9 cellular contexts compared by ENCODE assay signal in the genomic region with DNA sequence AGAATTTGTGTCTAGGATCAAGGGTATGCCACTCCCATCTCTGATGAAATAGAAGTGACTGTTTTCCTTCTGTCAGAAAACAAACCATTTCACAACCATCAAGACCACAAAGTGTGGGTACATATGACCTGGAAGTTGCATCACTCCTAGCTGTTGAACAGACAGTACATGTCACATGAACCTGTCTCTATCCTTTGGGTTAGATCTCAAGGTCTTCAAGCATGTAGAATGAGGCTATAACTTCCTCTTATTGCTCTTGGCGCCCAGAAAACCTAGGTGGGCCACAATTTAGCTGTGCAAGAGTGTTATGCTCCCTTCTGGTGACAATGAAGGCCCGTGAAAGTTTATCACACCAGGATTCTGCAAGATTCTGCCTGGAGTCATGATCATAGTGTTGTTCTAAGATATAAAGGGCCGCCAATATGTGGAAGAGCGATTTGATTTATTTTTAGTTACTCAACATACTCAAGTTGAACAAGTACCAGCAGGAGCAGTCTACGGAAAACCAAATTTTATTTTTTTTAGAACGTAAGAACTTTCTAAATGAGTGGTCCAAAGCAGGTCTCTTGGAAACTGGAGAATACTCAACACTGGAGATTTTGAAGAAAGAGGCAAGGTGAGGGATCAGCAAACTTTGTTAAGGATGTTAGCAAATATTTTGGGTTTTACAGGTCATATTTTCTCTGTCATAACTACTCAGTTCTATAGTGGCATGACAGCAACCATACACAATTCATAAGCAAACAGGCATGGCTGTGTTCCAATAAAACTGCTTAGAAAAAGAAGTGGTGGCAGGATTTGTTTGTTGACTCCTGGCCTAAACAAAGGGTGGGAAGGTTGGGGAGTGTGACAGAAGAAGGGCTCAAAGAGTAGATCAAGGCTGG.
DNase-seq lines count a peak whose midpoint lies in the region; ATAC-seq and TF ChIP-seq lines count a peak whose summit lies in the region.
"Had no signal": no experiment of that assay in that cellular context is flagged by ENCODE, and none has a peak within 500 bp of the region (broad histone marks: within the 10 kb centered on the region; RNA-seq: fewer than 3 reads in every experiment).

No MANE protein-coding gene starts in this region.

- TF ChIP-seq POLR2A in adrenal gland (IDR thresholded peaks at IDR 0.05), result no peak

- no peaks in the 10 kb centered on the region for H3K36me3 Mint-ChIP-seq in CD4-positive, alpha-beta T cell (ENCODE audit: low read depth)

- peaks cover 26% of the 10 kb centered on the region for H3K4me1 Mint-ChIP-seq in CD4-positive, alpha-beta T cell (ENCODE audit: low read depth)

- CTCF ChIA-PET in CD4-positive, alpha-beta T cell (lab: Charles Lee), result interaction anchor here (1.5 kb wide), 1 partner anchor 99 kb away, joined by 3 read pairs; no protein-coding TSS in a partner anchor

- intact Hi-C loops in CD4-positive, alpha-beta T cell (cut with DNase I, micrococcal nuclease), result no loop called here
- intact Hi-C loops in adrenal gland (cut with DNase I), result no loop called here

- 80 to 91% (median 81%) methylated on average over 6 of the region's 6 CpGs for WGBS in adrenal gland, 4 donors

- no peak for TF ChIP-seq CTCF in CD4-positive, alpha-beta T cell (IDR thresholded peaks at IDR 0.05)
- TF ChIP-seq CTCF in adrenal gland (IDR thresholded peaks at IDR 0.05), result no peak

- H3K36me3 ChIP-seq in adrenal gland (replicated peaks in 1 of 2), result no peaks in the 10 kb centered on the region
- H3K36me3 ChIP-seq in H7 (replicated peaks; ENCODE audit: control insufficient read depth, insufficient read depth, low read length), result no peaks in the 10 kb centered on the region
- H3K36me3 ChIP-seq: vagina had no signal

- DNase-seq in CD4-positive, alpha-beta T cell, result no peak
- DNase-seq in LHCN-M2 (ENCODE audit: low read depth) (peak; percentile 88), adrenal gland (peak in 4 of 7 donors; percentile 20 to 52 (median 39)), medulla oblongata (ENCODE audit: extremely low spot score) (peak; percentile 82), H7 (no peak), GM19240 (ENCODE audit: insufficient read length, low spot score) (no peak)

- H3K27ac ChIP-seq in CD4-positive, alpha-beta T cell (ENCODE audit: low read depth, low read length), result no peak overlapping the region
- peak overlapping the region in 1 of 5 donors; percentile 40 for H3K27ac ChIP-seq in adrenal gland
- H3K27ac ChIP-seq: vagina had no signal

- peaks cover 0 to 9% of the 10 kb centered on the region in 2 donors for H3K4me1 ChIP-seq in adrenal gland (replicated peaks in 1 of 2)
- H3K4me1 ChIP-seq: vagina had no signal

- no peak overlapping the region for H3K4me3 Mint-ChIP-seq in CD4-positive, alpha-beta T cell

- no peaks in the 10 kb centered on the region for H3K9me3 ChIP-seq in CD4-positive, alpha-beta T cell (ENCODE audit: control insufficient read depth, low read length)
- no peaks in the 10 kb centered on the region for H3K9me3 ChIP-seq in adrenal gland (replicated peaks in 1 of 3)
- H3K9me3 ChIP-seq: vagina had no signal

- peak; percentile 46 for ATAC-seq in CD4-positive, alpha-beta T cell (ENCODE audit: poor library complexity)
- ATAC-seq in GM19328 (IDR thresholded peaks at IDR 0.05; ENCODE audit: unreplicated experiment) (no peak), HG03139 (IDR thresholded peaks at IDR 0.05; ENCODE audit: unreplicated experiment) (no peak)

- H3K27ac Mint-ChIP-seq in CD4-positive, alpha-beta T cell, result no peak overlapping the region

- H3K27me3 ChIP-seq in CD4-positive, alpha-beta T cell (ENCODE audit: control insufficient read depth, insufficient read depth, low read length), result no peaks in the 10 kb centered on the region
- H3K27me3 ChIP-seq in adrenal gland, result no peaks in the 10 kb centered on the region
- H3K27me3 ChIP-seq in H7 (ENCODE audit: control insufficient read depth, insufficient read depth, low read length), result no peaks in the 10 kb centered on the region
- H3K27me3 ChIP-seq: vagina had no signal

- POLR2A ChIA-PET in CD4-positive, alpha-beta T cell (lab: Charles Lee), result no interaction called here

- peaks cover 4% of the 10 kb centered on the region for H3K9me3 Mint-ChIP-seq in CD4-positive, alpha-beta T cell

- no peaks in the 10 kb centered on the region for H3K27me3 Mint-ChIP-seq in CD4-positive, alpha-beta T cell

- H3K4me3 ChIP-seq in adrenal gland, result no peak overlapping the region
- no peak overlapping the region for H3K4me3 ChIP-seq in H7 (ENCODE audit: insufficient read depth, low read depth, low read length)
- H3K4me3 ChIP-seq: vagina had no signal

Comparison
In these comparisons a context has a peak if more than half of its experiments do, and no peak if none do; other contexts are left out.
1. DNase-seq: peak in LHCN-M2 (single experiment), adrenal gland (4 of 7) and medulla oblongata (single experiment); none in CD4-positive, alpha-beta T cell (0 of 10), H7 (single experiment) and GM19240 (single experiment).